ENCODE assay signal across 18 cellular contexts in the genomic region with DNA sequence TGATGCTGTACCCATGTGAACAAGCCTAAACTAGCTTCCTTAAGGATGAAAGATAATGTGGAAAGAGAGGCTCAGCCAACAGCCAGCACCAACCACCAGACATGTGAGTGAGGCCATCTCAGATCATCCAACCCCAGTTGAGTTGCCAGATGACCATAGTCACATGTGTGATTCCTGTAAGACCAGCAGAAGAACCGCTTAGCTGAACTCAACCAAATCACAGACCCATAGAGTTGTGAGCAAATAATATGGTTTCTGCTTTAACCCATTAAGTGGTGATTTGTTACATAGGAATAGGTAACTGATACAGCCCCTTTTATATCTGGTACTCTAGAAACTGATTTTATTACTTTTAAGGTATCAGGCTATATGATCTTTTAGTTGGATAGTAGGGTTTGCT. TPM values are rescaled to one million over a fixed set of nuclear protein-coding genes. Genes with fewer than 3 reads are reported as not detected.
A peak's percentile ranks its signal among the peaks of the same experiment; 100 is the strongest.
DNase-seq lines count a peak whose midpoint lies in the region; ATAC-seq and TF ChIP-seq lines count a peak whose summit lies in the region.
"Had no signal": no experiment of that assay in that cellular context is flagged by ENCODE, and none has a peak within 500 bp of the region (broad histone marks: within the 10 kb centered on the region; RNA-seq: fewer than 3 reads in every experiment).

No MANE protein-coding gene starts in this region.

- no peak for ATAC-seq in left ventricle myocardium superior
- ATAC-seq in HG02938 (IDR thresholded peaks at IDR 0.05; ENCODE audit: unreplicated experiment), result peak; percentile 10
- no peak for ATAC-seq in activated naive CD4-positive, alpha-beta T cell treated with anti-CD3 and anti-CD28 coated beads, Interleukin-2, amount 50 U/mL, for 72 hours
- ATAC-seq in stimulated activated memory B cell treated with anti-CD40 and anti-IgM and Interleukin-4, amounts not matched to agents 10 μg/mL and 1 μg/mL and 100 μg/mL, for 72 hours, result no peak
- ATAC-seq in GM18870 (IDR thresholded peaks at IDR 0.05; ENCODE audit: unreplicated experiment), result no peak

- intact Hi-C loops in left ventricle myocardium inferior (cut with micrococcal nuclease) (no loop called here), left ventricle myocardium superior (cut with micrococcal nuclease) (no loop called here)

- H3K27ac Mint-ChIP-seq in activated naive CD4-positive, alpha-beta T cell treated with anti-CD3 and anti-CD28 coated beads, Interleukin-2, amount 50 U/mL, for 72 hours, result peak overlapping the region; percentile 69 to 70
- peak overlapping the region; percentile 53 for H3K27ac Mint-ChIP-seq in stimulated activated memory B cell treated with anti-CD40 and anti-IgM and Interleukin-4, amounts not matched to agents 10 μg/mL and 1 μg/mL and 100 μg/mL, for 72 hours

- no peak overlapping the region for H3K4me3 Mint-ChIP-seq in stimulated activated memory B cell treated with anti-CD40 and anti-IgM and Interleukin-4, amounts not matched to agents 10 μg/mL and 1 μg/mL and 100 μg/mL, for 72 hours
- H3K4me3 Mint-ChIP-seq: neural crest cell had no signal

- H3K36me3 ChIP-seq in left ventricle myocardium inferior, result no peaks in the 10 kb centered on the region
- H3K36me3 ChIP-seq: colonic mucosa, heart right ventricle, left lung had no signal

- no peaks in the 10 kb centered on the region for H3K27me3 ChIP-seq in left ventricle myocardium inferior (ENCODE audit: low read depth)
- H3K27me3 ChIP-seq: colonic mucosa, heart right ventricle, left lung had no signal

- H3K4me3 ChIP-seq in left ventricle myocardium inferior, result no peak overlapping the region
- H3K4me3 ChIP-seq: colonic mucosa, heart right ventricle, left lung, psoas muscle, smooth muscle cell had no signal

- H3K4me1 ChIP-seq in left ventricle myocardium inferior, result no peaks in the 10 kb centered on the region
- H3K4me1 ChIP-seq: colonic mucosa, left lung, psoas muscle had no signal

- peaks cover 15% of the 10 kb centered on the region for H3K9me3 ChIP-seq in left ventricle myocardium inferior (replicated peaks)
- H3K9me3 ChIP-seq: colonic mucosa had no signal

- peak overlapping the region; percentile 36 for H3K27ac ChIP-seq in left ventricle myocardium inferior (replicated peaks)
- H3K27ac ChIP-seq: colonic mucosa, psoas muscle had no signal

- DNase-seq in left ventricle myocardium inferior (no peak), left ventricle myocardium superior (no peak), GF-D8 (lab: John Stamatoyannopoulos, UW) (no peak), LoVo (ENCODE audit: low spot score) (no peak)
- no peak for DNase-seq in activated naive CD4-positive, alpha-beta T cell treated with anti-CD3 and anti-CD28 coated beads, Interleukin-2, amount 50 U/mL, for 72 hours (ENCODE audit: low spot score in 2 of 2)
- DNase-seq: Calu3, colonic mucosa, heart right ventricle, left lung, NCI-H1105, NCI-H2029 treated with DMSO at 0.1 percent for 48 hours, psoas muscle, T-helper 9 cell had no signal

- peaks cover 11 to 60% of the 10 kb centered on the region in 2 donors for H3K36me3 Mint-ChIP-seq in activated naive CD4-positive, alpha-beta T cell treated with anti-CD3 and anti-CD28 coated beads, Interleukin-2, amount 50 U/mL, for 72 hours
- no peaks in the 10 kb centered on the region for H3K36me3 Mint-ChIP-seq in stimulated activated memory B cell treated with anti-CD40 and anti-IgM and Interleukin-4, amounts not matched to agents 10 μg/mL and 1 μg/mL and 100 μg/mL, for 72 hours

- TF ChIP-seq CTCF in left ventricle myocardium inferior (IDR thresholded peaks at IDR 0.05; ENCODE audit: borderline replicate concordance), result no peak

- no peaks in the 10 kb centered on the region for H3K27me3 Mint-ChIP-seq in stimulated activated memory B cell treated with anti-CD40 and anti-IgM and Interleukin-4, amounts not matched to agents 10 μg/mL and 1 μg/mL and 100 μg/mL, for 72 hours

- peaks cover 13% of the 10 kb centered on the region for H3K4me1 Mint-ChIP-seq in stimulated activated memory B cell treated with anti-CD40 and anti-IgM and Interleukin-4, amounts not matched to agents 10 μg/mL and 1 μg/mL and 100 μg/mL, for 72 hours
- H3K4me1 Mint-ChIP-seq: neural crest cell had no signal

- peaks cover 10 to 27% of the 10 kb centered on the region in 2 donors for H3K9me3 Mint-ChIP-seq in activated naive CD4-positive, alpha-beta T cell treated with anti-CD3 and anti-CD28 coated beads, Interleukin-2, amount 50 U/mL, for 72 hours
- peaks cover 6% of the 10 kb centered on the region for H3K9me3 Mint-ChIP-seq in stimulated activated memory B cell treated with anti-CD40 and anti-IgM and Interleukin-4, amounts not matched to agents 10 μg/mL and 1 μg/mL and 100 μg/mL, for 72 hours

RNA-seq across cellular contexts. Expression of gene ELK3, which starts 17.6 kb away (rescaled TPM):
- 17.1 TPM for total RNA-seq in left ventricle myocardium inferior
- 21.1 TPM for total RNA-seq in left ventricle myocardium superior
- total RNA-seq in activated naive CD4-positive, alpha-beta T cell treated with anti-CD3 and anti-CD28 coated beads, Interleukin-2, amount 50 U/mL, for 72 hours, result 10 to 100 TPM; 10.7 to 23.1 TPM
